Comparison of ENCODE assay signal across 1 cellular context in genomic region chr7:127514499-127514898, GRCh38.
TF ChIP-seq lines count a peak whose summit lies in the region.

No MANE protein-coding gene starts in this region.

TF ChIP-seq in SK-N-SH treated with all-trans-retinoic acid at 6 μM for 48 hours, 23 proteins besides CTCF, POLR2A, EP300 and RAD21 (continued from another document):
- no peak for TF ChIP-seq GLIS3 (CRISPR knock-in tag; IDR thresholded peaks at IDR 0.05)
